12 cellular contexts compared by ENCODE assay signal in the genomic region with DNA sequence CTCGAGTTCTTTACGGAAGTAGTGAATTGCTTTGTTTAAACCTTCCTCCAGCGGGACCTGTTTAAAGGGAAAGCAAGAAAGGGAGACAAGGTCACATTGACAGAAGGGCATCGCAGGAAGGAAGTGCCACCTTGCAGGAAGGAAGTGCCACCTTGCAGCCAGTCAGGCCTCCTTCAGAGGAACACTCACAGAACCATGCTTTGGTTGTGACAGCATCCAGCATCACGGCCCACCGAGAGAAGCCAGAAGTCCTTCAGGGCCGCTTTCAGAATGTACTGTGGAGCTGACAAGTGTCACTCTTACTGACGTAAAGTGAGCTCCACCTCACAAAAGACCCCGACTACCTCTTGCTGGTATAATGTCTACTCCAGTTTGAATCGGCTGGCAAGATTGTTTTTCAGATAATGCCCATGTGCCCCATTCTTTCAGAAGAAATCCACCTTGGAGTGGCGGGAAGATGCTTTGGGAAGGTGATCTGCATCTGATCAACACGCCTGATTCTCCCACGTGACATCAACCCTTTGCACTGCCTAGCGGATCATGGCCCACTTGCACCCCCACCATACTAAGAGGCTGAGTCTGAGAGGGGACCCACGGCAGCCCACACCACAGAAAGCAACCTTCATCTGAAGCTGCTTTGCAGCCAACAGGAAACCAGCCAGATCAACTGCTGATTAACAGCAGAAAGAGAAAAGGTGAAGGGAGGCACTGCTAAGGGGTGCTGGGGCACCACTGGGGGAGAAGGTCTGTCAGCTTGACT.
DNase-seq lines count a peak whose midpoint lies in the region; TF ChIP-seq lines count a peak whose summit lies in the region.
"Had no signal": no experiment of that assay in that cellular context is flagged by ENCODE, and none has a peak within 500 bp of the region (broad histone marks: within the 10 kb centered on the region; RNA-seq: fewer than 3 reads in every experiment).

No MANE protein-coding gene starts in this region.

- H3K27me3 ChIP-seq in endodermal cell (ENCODE audit: control insufficient read depth, insufficient read depth, low read length, poor library complexity, severe bottlenecking) = no peaks in the 10 kb centered on the region
- H3K27me3 ChIP-seq: neural progenitor cell had no signal

- H3K9me3 ChIP-seq in endodermal cell (ENCODE audit: control insufficient read depth, low read length) = no peaks in the 10 kb centered on the region

- no peak overlapping the region for H3K9ac ChIP-seq in endodermal cell (ENCODE audit: extremely low read depth, low read length, poor library complexity, severe bottlenecking)
- H3K9ac ChIP-seq: neural progenitor cell had no signal

- H3K4me3 Mint-ChIP-seq in activated T-cell treated with anti-CD3 and anti-CD28 coated beads, Interleukin-2, amount 50 U/mL, for 24 hours = peak overlapping the region; percentile 73
- H3K4me3 Mint-ChIP-seq in endodermal cell = no peak overlapping the region
- H3K4me3 Mint-ChIP-seq: neural progenitor cell had no signal

- H3K27ac Mint-ChIP-seq in activated T-cell treated with anti-CD3 and anti-CD28 coated beads, Interleukin-2, amount 50 U/mL, for 24 hours = peak overlapping the region; percentile 92
- no peak overlapping the region for H3K27ac Mint-ChIP-seq in endodermal cell
- H3K27ac Mint-ChIP-seq: neural progenitor cell had no signal

- TF ChIP-seq CTCF in endodermal cell (conservative IDR thresholded peaks at IDR 0.05) = no peak
- TF ChIP-seq CTCF in GM10248 (IDR thresholded peaks at IDR 0.05; ENCODE audit: control extremely low read depth, extremely low read depth, low read depth, missing control alignments) = no peak

- DNase-seq in T-helper 9 cell = peak; percentile 55
- peak; percentile 66 for DNase-seq in activated T-cell treated with anti-CD3 and anti-CD28 coated beads, Interleukin-2, amount 50 U/mL, for 24 hours
- peak; percentile 17 for DNase-seq in endodermal cell
- peak; percentile 56 to 81 (median 67) for DNase-seq in stimulated activated naive CD4-positive, alpha-beta T cell (lab: John Stamatoyannopoulos, UW)
- DNase-seq in OCI-M2 (lab: John Stamatoyannopoulos, UW; ENCODE audit: unreplicated experiment) = no peak
- DNase-seq in NCI-H187 treated with DMSO at 0.1 percent for 48 hours (lab: John Stamatoyannopoulos, UW) = no peak
- no peak for DNase-seq in anterior cingulate cortex (lab: John Stamatoyannopoulos, UW)
- DNase-seq in GM10248 (ENCODE audit: extremely low spot score) = no peak
- DNase-seq: COR-L47, NCI-H1092 treated with DMSO at 0.1 percent for 48 hours, NCI-H774 had no signal

- POLR2A ChIA-PET in GM10248 (lab: Yijun Ruan, JAX) = no interaction called here

- H3K27ac ChIP-seq in endodermal cell (ENCODE audit: low read depth, low read length) = no peak overlapping the region
- H3K27ac ChIP-seq: neural progenitor cell had no signal

- peaks cover 77% of the 10 kb centered on the region for H3K4me1 Mint-ChIP-seq in activated T-cell treated with anti-CD3 and anti-CD28 coated beads, Interleukin-2, amount 50 U/mL, for 24 hours (ENCODE audit: low read depth)
- H3K4me1 Mint-ChIP-seq in endodermal cell = peaks cover 13% of the 10 kb centered on the region

- CTCF ChIA-PET in GM10248 (lab: Yijun Ruan, JAX) = interaction anchor here (1.7 to 3.0 kb wide), 2 partner anchors 10 kb away, joined by 3 to 8 read pairs; no protein-coding TSS in a partner anchor

- H3K9me3 Mint-ChIP-seq in activated T-cell treated with anti-CD3 and anti-CD28 coated beads, Interleukin-2, amount 50 U/mL, for 24 hours = no peaks in the 10 kb centered on the region
- no peaks in the 10 kb centered on the region for H3K9me3 Mint-ChIP-seq in endodermal cell

- no peaks in the 10 kb centered on the region for H3K27me3 Mint-ChIP-seq in activated T-cell treated with anti-CD3 and anti-CD28 coated beads, Interleukin-2, amount 50 U/mL, for 24 hours
- H3K27me3 Mint-ChIP-seq in endodermal cell (ENCODE audit: insufficient read depth) = no peaks in the 10 kb centered on the region

- no peaks in the 10 kb centered on the region for H3K4me1 ChIP-seq in endodermal cell (ENCODE audit: control insufficient read depth, insufficient read depth, low read length)

- H3K4me3 ChIP-seq in endodermal cell (ENCODE audit: low read length) = no peak overlapping the region
- H3K4me3 ChIP-seq: neural progenitor cell had no signal

- WGBS in endodermal cell (ENCODE audit: insufficient coverage in 1 of 2, insufficient read length in 1 of 2), 2 experiments = 90 to 91% methylated on average over 7 to 15 of the region's 15 CpGs

- H3K36me3 ChIP-seq in endodermal cell (ENCODE audit: control insufficient read depth, insufficient read depth, low read length) = peaks cover 23% of the 10 kb centered on the region

- peaks cover 81% of the 10 kb centered on the region for H3K36me3 Mint-ChIP-seq in activated T-cell treated with anti-CD3 and anti-CD28 coated beads, Interleukin-2, amount 50 U/mL, for 24 hours (ENCODE audit: low read depth)
- peaks cover 36% of the 10 kb centered on the region for H3K36me3 Mint-ChIP-seq in endodermal cell (ENCODE audit: low read depth)

Comparison
In these comparisons a context has a peak if more than half of its experiments do, and no peak if none do; other contexts are left out.
1. DNase-seq: peak in T-helper 9 cell (single experiment), activated T-cell treated with anti-CD3 and anti-CD28 coated beads, Interleukin-2, amount 50 U/mL, for 24 hours (single experiment), endodermal cell (single experiment) and stimulated activated naive CD4-positive, alpha-beta T cell (6 of 6); none in OCI-M2 (single experiment), NCI-H187 treated with DMSO at 0.1 percent for 48 hours (single experiment), anterior cingulate cortex (0 of 58) and GM10248 (single experiment).